ENCODE assay signal across 14 cellular contexts in the genomic region with DNA sequence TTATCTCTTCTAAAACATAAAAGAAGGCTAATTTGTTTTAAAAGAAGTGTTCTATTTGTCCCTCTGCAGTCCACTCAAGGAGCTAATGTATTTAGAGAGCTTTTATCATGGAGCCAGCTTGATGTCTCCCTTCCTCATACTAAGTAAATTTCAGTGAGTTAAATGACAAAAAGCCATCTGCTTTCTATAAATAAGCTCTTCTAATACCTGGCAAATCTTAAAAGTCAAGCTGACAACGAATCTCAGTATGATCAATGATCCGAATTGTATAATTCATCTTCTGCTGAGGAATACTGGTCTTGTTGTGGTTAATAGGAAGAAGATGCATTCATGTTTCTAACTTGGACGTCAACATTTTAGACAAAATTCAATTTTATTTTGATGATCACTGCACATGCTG.
DNase-seq lines count a peak whose midpoint lies in the region; ATAC-seq and TF ChIP-seq lines count a peak whose summit lies in the region.
"Had no signal": no experiment of that assay in that cellular context is flagged by ENCODE, and none has a peak within 500 bp of the region (broad histone marks: within the 10 kb centered on the region; RNA-seq: fewer than 3 reads in every experiment).

No MANE protein-coding gene starts in this region.

- no peaks in the 10 kb centered on the region for H3K36me3 ChIP-seq in GM23338 (ENCODE audit: insufficient read depth)
- H3K36me3 ChIP-seq in SK-N-SH (replicated peaks in 1 of 2; ENCODE audit: control insufficient read depth in 1 of 2, insufficient read depth in 2 of 2, low read length in 1 of 2): no peaks in the 10 kb centered on the region
- H3K36me3 ChIP-seq in mesendoderm (ENCODE audit: control insufficient read depth, insufficient read depth, low read length): no peaks in the 10 kb centered on the region
- H3K36me3 ChIP-seq: HAP-1 had no signal

- H3K36me3 Mint-ChIP-seq in GM23338 (ENCODE audit: low read depth): no peaks in the 10 kb centered on the region

- H3K4me2 ChIP-seq in GM23338 (peak overlapping the region; percentile 64), SK-N-SH (no peak overlapping the region), mesendoderm (ENCODE audit: low read length) (no peak overlapping the region)
- H3K4me2 ChIP-seq: A549 had no signal

- DNase-seq in GM23338 (ENCODE audit: low spot score): no peak
- DNase-seq in NCI-H82 (lab: John Stamatoyannopoulos, UW): peak; percentile 59
- peak; percentile 17 for DNase-seq in SK-N-SH
- peak; percentile 2 for DNase-seq in mesendoderm
- no peak for DNase-seq in coronary artery (ENCODE audit: low spot score)
- DNase-seq in GM03348 (ENCODE audit: low spot score): no peak
- DNase-seq: AML-193; Caco-2; CD4-positive, alpha-beta T cell had no signal

- no peak overlapping the region for H2BK5ac ChIP-seq in mesendoderm (ENCODE audit: low read length)

- H3K4me3 ChIP-seq in GM23338 (no peak overlapping the region), SK-N-SH (ENCODE audit: low read depth in 2 of 2, low read length in 1 of 2) (no peak overlapping the region), mesendoderm (ENCODE audit: low read length) (no peak overlapping the region), coronary artery (no peak overlapping the region)
- H3K4me3 ChIP-seq: A549, HAP-1 had no signal

- CTCF ChIA-PET in SK-N-SH (lab: Yijun Ruan, JAX): interaction anchor here (1.0 kb wide), 1 partner anchor 9 kb away, joined by 3 read pairs; no protein-coding TSS in a partner anchor

- H3K18ac ChIP-seq in mesendoderm (ENCODE audit: low read length): no peak overlapping the region

- no peak for TF ChIP-seq RAD21 in SK-N-SH (IDR thresholded peaks at IDR 0.05; ENCODE audit: low read length)

- peaks cover 13% of the 10 kb centered on the region for H3K4me1 Mint-ChIP-seq in GM23338

- H2BK15ac ChIP-seq in mesendoderm (replicated peaks; ENCODE audit: low read depth): no peak overlapping the region

- no peak overlapping the region for H3K9ac ChIP-seq in SK-N-SH
- no peak overlapping the region for H3K9ac ChIP-seq in mesendoderm (ENCODE audit: low read length)

- 0 out of 2 replicates have a peak, but pooled peaks cover 8% of the 10 kb centered on the region for H3K9me2 ChIP-seq in GM23338 (ENCODE audit: insufficient read depth)
- H3K9me2 ChIP-seq in SK-N-SH: 0 out of 2 replicates have a peak, but pooled peaks cover 3% of the 10 kb centered on the region

- no peaks in the 10 kb centered on the region; the same call in 2 of the 3 replicates for H3K9me3 Mint-ChIP-seq in GM23338

- H3K79me1 ChIP-seq in mesendoderm (ENCODE audit: low read length): no peaks in the 10 kb centered on the region

- H3K27ac ChIP-seq in GM23338 (ENCODE audit: low read depth) (no peak overlapping the region), SK-N-SH (ENCODE audit: low read depth in 2 of 2, low read length in 1 of 2) (no peak overlapping the region), mesendoderm (ENCODE audit: low read depth, low read length) (no peak overlapping the region), coronary artery (no peak overlapping the region)
- H3K27ac ChIP-seq: 22Rv1, A549, C4-2B had no signal

- H4K8ac ChIP-seq in mesendoderm (ENCODE audit: low read depth, low read length): no peak overlapping the region

- ATAC-seq in GM23338 (no peak), GM19035 (IDR thresholded peaks at IDR 0.05; ENCODE audit: unreplicated experiment) (no peak)
- ATAC-seq: A549 had no signal

- H3K4me1 ChIP-seq in GM23338 (ENCODE audit: insufficient read depth): peaks cover 15% of the 10 kb centered on the region; the same call in 1 of the 2 replicates
- no peaks in the 10 kb centered on the region for H3K4me1 ChIP-seq in SK-N-SH (ENCODE audit: control insufficient read depth in 1 of 2, insufficient read depth in 2 of 2, low read depth in 1 of 2, low read length in 1 of 2)
- peaks cover 1% of the 10 kb centered on the region for H3K4me1 ChIP-seq in mesendoderm (ENCODE audit: control insufficient read depth, low read depth, low read length)
- H3K4me1 ChIP-seq: A549, Caco-2, HAP-1 had no signal

- no peak overlapping the region for H3K27ac Mint-ChIP-seq in GM23338
- H3K27ac Mint-ChIP-seq: CD4-positive, alpha-beta T cell had no signal

- TF ChIP-seq EP300 in SK-N-SH (IDR thresholded peaks at IDR 0.05; ENCODE audit: borderline replicate concordance in 1 of 2, low read depth in 1 of 2, low read length in 1 of 2): no peak

- H3K23ac ChIP-seq in mesendoderm (ENCODE audit: low read length): no peak overlapping the region

- H3K4ac ChIP-seq in mesendoderm (ENCODE audit: low read depth, low read length): no peak overlapping the region

- TF ChIP-seq CTCF in GM23338 (conservative IDR thresholded peaks at IDR 0.05; ENCODE audit: low read depth in 2 of 2): no peak
- TF ChIP-seq CTCF in SK-N-SH (IDR thresholded peaks at IDR 0.05): no peak
- TF ChIP-seq CTCF in coronary artery (IDR thresholded peaks at IDR 0.05): no peak

- H3K27me3 Mint-ChIP-seq in GM23338 (ENCODE audit: insufficient read depth, low read depth, poor library complexity): no peaks in the 10 kb centered on the region
- H3K27me3 Mint-ChIP-seq: CD4-positive, alpha-beta T cell had no signal

- no peak overlapping the region for H3K4me3 Mint-ChIP-seq in GM23338
- H3K4me3 Mint-ChIP-seq: CD4-positive, alpha-beta T cell had no signal

- no peak overlapping the region for H2AFZ ChIP-seq in GM23338
- H2AFZ ChIP-seq in SK-N-SH (ENCODE audit: low read depth): no peak overlapping the region

- H3K79me2 ChIP-seq in GM23338 (replicated peaks; ENCODE audit: insufficient read depth): no peaks in the 10 kb centered on the region
- H3K79me2 ChIP-seq in SK-N-SH (ENCODE audit: insufficient read depth): no peaks in the 10 kb centered on the region
- H3K79me2 ChIP-seq in mesendoderm (ENCODE audit: control insufficient read depth, insufficient read depth, low read length): no peaks in the 10 kb centered on the region

- 11% methylated on average over 3 of the region's 3 CpGs for WGBS in SK-N-SH (ENCODE audit: low lambda C conversion rate)
- WGBS in mesendoderm (ENCODE audit: extremely low coverage, insufficient coverage, low lambda C conversion rate): no CpG with 5 or more reads among the region's 3 CpGs

- H4K20me1 ChIP-seq in GM23338 (replicated peaks; ENCODE audit: insufficient read depth): no peaks in the 10 kb centered on the region
- H4K20me1 ChIP-seq in SK-N-SH (ENCODE audit: insufficient read depth): no peaks in the 10 kb centered on the region

- no peak overlapping the region for H2BK120ac ChIP-seq in mesendoderm (ENCODE audit: low read depth, low read length)

- H4K5ac ChIP-seq in mesendoderm (ENCODE audit: low read length): no peak overlapping the region

- H3K27me3 ChIP-seq in GM23338 (ENCODE audit: insufficient read depth) (no peaks in the 10 kb centered on the region), SK-N-SH (ENCODE audit: insufficient read depth) (no peaks in the 10 kb centered on the region), mesendoderm (ENCODE audit: insufficient read depth, low read length, poor library complexity) (no peaks in the 10 kb centered on the region)

- no peak overlapping the region for H2AK5ac ChIP-seq in mesendoderm (ENCODE audit: low read length)

- POLR2A ChIA-PET in SK-N-SH (lab: Yijun Ruan, JAX): no interaction called here

- no peaks in the 10 kb centered on the region for H3K9me3 ChIP-seq in SK-N-SH
- H3K9me3 ChIP-seq: A549, Caco-2, HAP-1 had no signal

- no peak overlapping the region for H3K56ac ChIP-seq in mesendoderm (ENCODE audit: low read length)

- H3F3A ChIP-seq in GM23338 (replicated peaks; ENCODE audit: low read depth) (no peaks in the 10 kb centered on the region), SK-N-SH (replicated peaks; ENCODE audit: insufficient read depth) (peaks cover 3% of the 10 kb centered on the region)

TF ChIP-seq in GM23338, 12 proteins besides CTCF, POLR2A, EP300 and RAD21:
- TF ChIP-seq CREB1 (CRISPR knock-in tag; IDR thresholded peaks at IDR 0.05; ENCODE audit: low read depth): no peak

TF ChIP-seq in SK-N-SH, 30 proteins besides CTCF, POLR2A, EP300 and RAD21:
- TF ChIP-seq, protein P1, sequence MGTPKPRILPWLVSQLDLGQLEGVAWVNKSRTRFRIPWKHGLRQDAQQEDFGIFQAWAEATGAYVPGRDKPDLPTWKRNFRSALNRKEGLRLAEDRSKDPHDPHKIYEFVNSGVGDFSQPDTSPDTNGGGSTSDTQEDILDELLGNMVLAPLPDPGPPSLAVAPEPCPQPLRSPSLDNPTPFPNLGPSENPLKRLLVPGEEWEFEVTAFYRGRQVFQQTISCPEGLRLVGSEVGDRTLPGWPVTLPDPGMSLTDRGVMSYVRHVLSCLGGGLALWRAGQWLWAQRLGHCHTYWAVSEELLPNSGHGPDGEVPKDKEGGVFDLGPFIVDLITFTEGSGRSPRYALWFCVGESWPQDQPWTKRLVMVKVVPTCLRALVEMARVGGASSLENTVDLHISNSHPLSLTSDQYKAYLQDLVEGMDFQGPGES (IDR thresholded peaks at IDR 0.05; ENCODE audit: low read depth, low read length): no peak
- peak; percentile 62 for TF ChIP-seq GATA2 (CRISPR knock-in tag; IDR thresholded peaks at IDR 0.05)

Comparison
In these comparisons a context has a peak if more than half of its experiments do, and no peak if none do; other contexts are left out.
1. DNase-seq: peak in NCI-H82 (single experiment), SK-N-SH (single experiment) and mesendoderm (single experiment); none in GM23338 (single experiment), coronary artery (single experiment) and GM03348 (single experiment).